27 cellular contexts compared by ENCODE assay signal in the genomic region with DNA sequence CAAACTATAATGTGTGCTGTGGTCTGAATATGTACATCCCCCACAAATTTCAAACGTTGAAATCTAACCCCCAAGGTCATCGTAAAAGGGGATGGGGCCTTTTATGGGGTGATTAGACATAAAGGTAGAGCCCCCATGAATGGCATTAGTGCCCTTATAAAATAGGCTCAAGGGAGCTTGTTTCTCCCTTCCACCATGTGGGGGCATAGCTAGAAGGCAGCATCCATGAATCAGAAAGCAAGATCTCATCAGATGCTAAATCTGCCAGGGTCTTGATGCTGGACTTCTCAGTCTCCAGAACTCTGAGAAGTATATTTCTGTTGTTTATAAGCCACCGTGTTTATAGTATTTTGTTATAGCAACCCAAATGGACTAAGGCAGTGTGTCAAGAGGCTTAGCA. TPM values are rescaled to one million over a fixed set of nuclear protein-coding genes. Genes with fewer than 3 reads are reported as not detected.
DNase-seq lines count a peak whose midpoint lies in the region; ATAC-seq, FAIRE-seq and TF ChIP-seq lines count a peak whose summit lies in the region.
"Had no signal": no experiment of that assay in that cellular context is flagged by ENCODE, and none has a peak within 500 bp of the region (broad histone marks: within the 10 kb centered on the region; RNA-seq: fewer than 3 reads in every experiment).

No MANE protein-coding gene starts in this region.

- TF ChIP-seq CTCF in 22Rv1 (IDR thresholded peaks at IDR 0.05), result peak; percentile 5; the same call in 1 of the 2 replicates
- TF ChIP-seq CTCF in VCaP (conservative IDR thresholded peaks at IDR 0.05), result no peak
- TF ChIP-seq CTCF in fibroblast of villous mesenchyme (IDR thresholded peaks at IDR 0.05; ENCODE audit: insufficient read depth, low read depth, low read length), result peak; percentile 37

- H3K4me3 ChIP-seq in fibroblast of villous mesenchyme (ENCODE audit: low read depth, low read length), result no peak overlapping the region
- H3K4me3 ChIP-seq: cardiac muscle cell, left ventricle myocardium inferior, right lobe of liver, upper lobe of left lung had no signal

- ATAC-seq in HG03135 (IDR thresholded peaks at IDR 0.05; ENCODE audit: unreplicated experiment), result no peak
- ATAC-seq: activated CD4-positive, CD25-positive, alpha-beta regulatory T cell treated with anti-CD3 and anti-CD28 coated beads, Interleukin-2, amount 50 U/mL, for 24 hours; foreskin keratinocyte; right lobe of liver had no signal

- DNase-seq in GM12891 (ENCODE audit: insufficient read length, low spot score) (no peak), fibroblast of villous mesenchyme (ENCODE audit: low read depth) (no peak), SK-N-DZ (ENCODE audit: low spot score) (no peak), NCI-H526 treated with DMSO at 0.1 percent for 48 hours (lab: John Stamatoyannopoulos, UW) (no peak)
- no peak for DNase-seq in activated effector memory CD4-positive, alpha-beta T cell treated with anti-CD3 and anti-CD28 coated beads, Interleukin-2, amount 50 U/mL, for 16 hours
- DNase-seq: activated naive CD4-positive, alpha-beta T cell treated with Interleukin-2 at 50 U/mL for 16 hours; activated T-cell treated with anti-CD3 and anti-CD28 coated beads, Interleukin-2, amount 50 U/mL, for 1 hour; amygdala; foreskin keratinocyte; immature natural killer cell; left ventricle myocardium inferior; NCI-H1092 treated with DMSO at 0.1 percent for 48 hours; NCI-H2081; right lobe of liver; upper lobe of left lung had no signal

- FAIRE-seq in GM12891 (lab: Jason Lieb, UNC), result peak; percentile 78
- FAIRE-seq: A204.1, endothelial cell of umbilical vein, HTR-8/SVneo had no signal

- H3K27ac ChIP-seq in 22Rv1, result no peak overlapping the region
- H3K27ac ChIP-seq in VCaP, result peak overlapping the region; percentile 55; the same call in 1 of the 2 replicates
- H3K27ac ChIP-seq: cardiac muscle cell, foreskin keratinocyte, KMS-11, left ventricle myocardium inferior, right lobe of liver, RWPE1, upper lobe of left lung had no signal

- TF ChIP-seq POLR2A in GM12891 (IDR thresholded peaks at IDR 0.05; ENCODE audit: low read depth, low read length), result no peak

TF ChIP-seq in GM12891, 5 proteins besides CTCF, POLR2A, EP300 and RAD21:
- TF ChIP-seq PAX5 (IDR thresholded peaks at IDR 0.05; ENCODE audit: insufficient read depth, low read length, severe bottlenecking), result no peak
- TF ChIP-seq POLR2AphosphoS5 (IDR thresholded peaks at IDR 0.05; ENCODE audit: low read depth, low read length), result no peak
- TF ChIP-seq TAF1 (IDR thresholded peaks at IDR 0.05; ENCODE audit: low read depth, low read length), result no peak
- TF ChIP-seq SPI1 (IDR thresholded peaks at IDR 0.05; ENCODE audit: low read depth, low read length), result no peak
- TF ChIP-seq POU2F2 (IDR thresholded peaks at IDR 0.05; ENCODE audit: low read depth, low read length), result no peak

RNA-seq across cellular contexts. Expression of gene IGF1, which starts 33.4 kb away (rescaled TPM):
- 47.5 TPM for polyA plus RNA-seq in GM12891 (2012; ENCODE audit: low read depth, missing spikeins)
- under 0.01 and 0.64 TPM in 2 replicates for total RNA-seq in fibroblast of villous mesenchyme
- not detected in 2 replicates for polyA plus RNA-seq in SK-N-DZ (2014; cell fraction: cytosol; rRNA removed)
- not detected in 2 replicates for polyA plus RNA-seq in SK-N-DZ (2014; cell fraction: nucleus; rRNA removed)
- total RNA-seq: cardiac muscle cell, endothelial cell of umbilical vein, foreskin keratinocyte, G401, NCI-H460 had no signal
- polyA plus RNA-seq: cardiac muscle cell, foreskin keratinocyte, immature natural killer cell had no signal
